Comparison of ENCODE assay signal across 10 cellular contexts in genomic region chr17:3469529-3469928, GRCh38. TPM values are rescaled to one million over a fixed set of nuclear protein-coding genes. Genes with fewer than 3 reads are reported as not detected.
"Had no signal": no experiment of that assay in that cellular context is flagged by ENCODE, and none has a peak within 500 bp of the region (broad histone marks: within the 10 kb centered on the region; RNA-seq: fewer than 3 reads in every experiment).

No MANE protein-coding gene starts in this region.

- H3K4me3 ChIP-seq: K562 had no signal

- FAIRE-seq: HepG2, HTR-8/SVneo, K562 had no signal

- ATAC-seq: HepG2, K562 had no signal

- H3K27ac ChIP-seq: HL-60 had no signal

- DNase-seq: IMR-90, KBM-7, KG1 had no signal

RNA-seq across cellular contexts. Expression of gene SPATA22, which starts 2.1 kb away (rescaled TPM):
- total RNA-seq: HepG2, HT-29, HT1080 had no signal
- polyA plus RNA-seq: HepG2, IgD-negative memory B cell had no signal

RNA-seq across cellular contexts. Expression of gene ASPA, which starts 6.3 kb away (rescaled TPM):
- total RNA-seq: HepG2, HT-29, HT1080, IMR-90, K562 had no signal
- polyA plus RNA-seq: HepG2, IgD-negative memory B cell, K562 had no signal

RNA-seq across cellular contexts. Expression of gene OR1E2, which starts 35.9 kb away (rescaled TPM):
- total RNA-seq: HepG2, HT-29, HT1080, IMR-90, K562 had no signal
- polyA plus RNA-seq: HepG2, IgD-negative memory B cell, IMR-90, K562 had no signal

RNA-seq across cellular contexts. Expression of gene OR3A3, which starts 58.4 kb away (rescaled TPM):
- total RNA-seq: HepG2, HT-29, HT1080, IMR-90, K562 had no signal
- polyA plus RNA-seq: HepG2, IgD-negative memory B cell, IMR-90, K562 had no signal
